Comparison of ENCODE assay signal across 1 cellular context in genomic region chr1:44620072-44620471, GRCh38.
TF ChIP-seq lines count a peak whose summit lies in the region.

No MANE protein-coding gene starts in this region.

TF ChIP-seq in K562, 482 proteins besides CTCF, POLR2A, EP300 and RAD21 (continued from another document and continues in another):
- no peak for TF ChIP-seq ZMIZ1 (IDR thresholded peaks at IDR 0.05; ENCODE audit: low read depth in 2 of 2, low read length in 2 of 2)
- no peak for TF ChIP-seq ZNF551 (CRISPR knock-in tag; IDR thresholded peaks at IDR 0.05)
- no peak for TF ChIP-seq ZFP30 (CRISPR knock-in tag; IDR thresholded peaks at IDR 0.05; ENCODE audit: borderline replicate concordance)
- TF ChIP-seq ZKSCAN8 (CRISPR knock-in tag; IDR thresholded peaks at IDR 0.05): 0 out of 2 replicates have a peak, but pooled peaks have one; percentile 56
- no peak for TF ChIP-seq NFXL1 (CRISPR knock-in tag; IDR thresholded peaks at IDR 0.05)
- peak; percentile 9; the same call in 1 of the 2 replicates for TF ChIP-seq TAL1 (IDR thresholded peaks at IDR 0.05)
- no peak for TF ChIP-seq ID3 (CRISPR knock-in tag; IDR thresholded peaks at IDR 0.05)
- TF ChIP-seq ID3 (tag; IDR thresholded peaks at IDR 0.05): no peak
- TF ChIP-seq KDM1A (IDR thresholded peaks at IDR 0.05): peak; percentile 76 to 84; a peak in 3 of 4 replicates
- no peak for TF ChIP-seq TEAD2 (tag; IDR thresholded peaks at IDR 0.05)
- TF ChIP-seq RREB1 (CRISPR knock-in tag; IDR thresholded peaks at IDR 0.05): no peak
- TF ChIP-seq NFIC (IDR thresholded peaks at IDR 0.05): peak; percentile 96
- no peak for TF ChIP-seq FOXK2 (conservative IDR thresholded peaks at IDR 0.05 in 1 of 2, IDR thresholded peaks at IDR 0.05 in 1 of 2; ENCODE audit: low read depth in 2 of 2)
- no peak for TF ChIP-seq ELF4 (CRISPR knock-in tag; IDR thresholded peaks at IDR 0.05)
- TF ChIP-seq KLF6 (CRISPR knock-in tag; IDR thresholded peaks at IDR 0.05; ENCODE audit: borderline replicate concordance): no peak
- TF ChIP-seq HEY1 (CRISPR knock-in tag; IDR thresholded peaks at IDR 0.05; ENCODE audit: borderline replicate concordance): no peak
- no peak for TF ChIP-seq ARID2 (IDR thresholded peaks at IDR 0.05)
- no peak for TF ChIP-seq SMARCA5 (IDR thresholded peaks at IDR 0.05)
- TF ChIP-seq CEBPZ (IDR thresholded peaks at IDR 0.05; ENCODE audit: borderline replicate concordance, low read depth, low read length): no peak
- TF ChIP-seq ZNF407 (IDR thresholded peaks at IDR 0.05; ENCODE audit: low read depth): no peak
- no peak for TF ChIP-seq RBM22 (IDR thresholded peaks at IDR 0.05; ENCODE audit: low read depth, low read length, poor library complexity, severe bottlenecking)
- TF ChIP-seq PPARD (CRISPR knock-in tag; IDR thresholded peaks at IDR 0.05): no peak
